Comparison of ENCODE assay signal across 23 cellular contexts in the genomic region with DNA sequence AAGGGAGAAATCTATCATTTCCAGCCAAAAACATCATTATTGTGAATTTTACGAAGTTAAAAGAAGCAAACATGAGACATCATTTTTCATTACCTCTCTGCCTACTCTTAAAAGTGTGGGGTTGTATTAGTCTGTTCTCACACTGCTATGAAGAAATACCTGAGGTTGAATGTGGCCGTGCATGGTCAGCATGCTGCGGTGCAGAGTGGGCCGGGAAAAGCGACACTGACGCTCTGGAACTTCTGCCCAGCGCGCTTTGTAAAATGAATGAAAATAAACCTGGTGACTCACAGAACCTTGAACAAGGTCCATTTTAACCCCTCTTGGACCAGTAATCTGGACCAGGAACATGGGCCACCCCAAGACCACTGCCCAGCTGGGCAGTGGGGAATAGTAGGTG.
"Had no signal": no experiment of that assay in that cellular context is flagged by ENCODE, and none has a peak within 500 bp of the region (broad histone marks: within the 10 kb centered on the region; RNA-seq: fewer than 3 reads in every experiment).

No MANE protein-coding gene starts in this region.

- H3K9ac ChIP-seq: SK-N-SH had no signal

- FAIRE-seq: HepG2 had no signal

- DNase-seq: IMR-90, Karpas-422, KG1, MV-4-11, NCI-H1048, NCI-H1105, NCI-H1417 treated with DMSO at 0.1 percent for 48 hours, NCI-H146, NCI-H1694 treated with DMSO at 0.1 percent for 48 hours, NCI-H1930, NCI-H2081, NCI-H2107, NCI-H2227 treated with DMSO at 0.1 percent for 48 hours, NCI-H524, NCI-H526 treated with DMSO at 0.1 percent for 48 hours, NCI-H748 treated with DMSO at 0.1 percent for 48 hours, SHP77, SK-N-SH, SW 1271, T-cell had no signal

- H3K27ac ChIP-seq: RWPE1 had no signal

- H3K9me2 ChIP-seq: SK-N-SH had no signal

- H3K9me3 ChIP-seq: SK-N-SH had no signal

- H3K4me2 ChIP-seq: SK-N-SH had no signal

- ATAC-seq: HepG2, Panc1, T-cell had no signal
